20 cellular contexts compared by ENCODE assay signal in the genomic region with DNA sequence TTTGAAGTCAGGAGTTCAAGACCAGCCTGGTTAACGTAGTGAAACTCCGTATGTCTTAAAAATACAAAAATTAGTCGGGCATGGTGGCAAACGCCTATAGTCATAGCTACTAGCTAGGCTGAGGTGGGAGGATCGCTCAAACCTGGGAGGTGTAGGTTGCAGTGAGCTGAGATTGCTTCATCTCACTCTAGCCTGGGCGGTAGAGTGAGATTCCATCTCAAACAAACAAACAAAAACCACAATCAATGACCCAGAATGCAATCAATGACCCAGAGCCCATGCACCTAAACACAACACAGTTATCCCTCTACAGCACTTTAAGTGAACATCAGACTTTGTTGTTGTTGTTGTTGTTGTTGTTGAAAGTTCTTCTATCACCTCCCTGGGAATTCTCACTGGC.
"Had no signal": no experiment of that assay in that cellular context is flagged by ENCODE, and none has a peak within 500 bp of the region (broad histone marks: within the 10 kb centered on the region; RNA-seq: fewer than 3 reads in every experiment).

No MANE protein-coding gene starts in this region.

- H3K4me3 Mint-ChIP-seq: activated CD4-positive, alpha-beta memory T cell treated with anti-CD3 and anti-CD28 coated beads, Interleukin-2, amount 10 ng/mL, durations not matched to agents 7 days and 5 days; activated naive CD4-positive, alpha-beta T cell treated with anti-CD3 and anti-CD28 coated beads for 36 hours; activated T-cell treated with anti-CD3 and anti-CD28 coated beads, Interleukin-2, amount 50 U/mL, for 24 hours; brain; stimulated activated naive CD8-positive, alpha-beta T cell treated with anti-CD3 and anti-CD28 coated beads, Interleukin-15, amount 100 ng/mL, for 72 hours; WTC11 had no signal

- H3K9me3 ChIP-seq: colonic mucosa, gastrocnemius medialis, heart left ventricle, left ventricle myocardium inferior, suprapubic skin, transverse colon, vagina had no signal

- H3K9me3 Mint-ChIP-seq: activated CD4-positive, alpha-beta memory T cell treated with anti-CD3 and anti-CD28 coated beads, Interleukin-2, amount 10 ng/mL, durations not matched to agents 7 days and 5 days; activated naive CD4-positive, alpha-beta T cell treated with anti-CD3 and anti-CD28 coated beads for 36 hours; activated T-cell treated with anti-CD3 and anti-CD28 coated beads, Interleukin-2, amount 50 U/mL, for 24 hours; stimulated activated naive CD8-positive, alpha-beta T cell treated with anti-CD3 and anti-CD28 coated beads, Interleukin-15, amount 100 ng/mL, for 72 hours had no signal

- DNase-seq: activated CD4-positive, alpha-beta memory T cell treated with anti-CD3 and anti-CD28 coated beads, Interleukin-2, amount 10 ng/mL, durations not matched to agents 7 days and 5 days; activated CD4-positive, alpha-beta T cell treated with anti-CD3 and anti-CD28 coated beads for 4 hours; activated naive CD4-positive, alpha-beta T cell treated with anti-CD3 and anti-CD28 coated beads for 36 hours; activated T-cell treated with anti-CD3 and anti-CD28 coated beads, Interleukin-2, amount 50 U/mL, for 24 hours; central memory CD4-positive, alpha-beta T cell; colonic mucosa; gastrocnemius medialis; heart left ventricle; kidney; left ventricle myocardium inferior; occipital lobe; right cardiac atrium; stimulated activated naive CD8-positive, alpha-beta T cell treated with anti-CD3 and anti-CD28 coated beads, Interleukin-15, amount 100 ng/mL, for 72 hours; transverse colon had no signal

- H3K4me3 ChIP-seq: colonic mucosa, gastrocnemius medialis, heart left ventricle, left ventricle myocardium inferior, skin epidermis, suprapubic skin, transverse colon, vagina had no signal

- H3K27me3 ChIP-seq: colonic mucosa, gastrocnemius medialis, suprapubic skin, transverse colon, vagina had no signal

- H3K27ac ChIP-seq: colonic mucosa, gastrocnemius medialis, heart left ventricle, left ventricle myocardium inferior, skin epidermis, suprapubic skin, vagina had no signal

- H3K27me3 Mint-ChIP-seq: activated T-cell treated with anti-CD3 and anti-CD28 coated beads, Interleukin-2, amount 50 U/mL, for 24 hours had no signal

- FAIRE-seq: kidney had no signal

- H3K4me1 Mint-ChIP-seq: brain; stimulated activated naive CD8-positive, alpha-beta T cell treated with anti-CD3 and anti-CD28 coated beads, Interleukin-15, amount 100 ng/mL, for 72 hours had no signal

- H3K36me3 ChIP-seq: colonic mucosa, gastrocnemius medialis, heart left ventricle, left ventricle myocardium inferior, suprapubic skin, transverse colon, vagina had no signal

- ATAC-seq: gastrocnemius medialis; heart left ventricle; right cardiac atrium; stimulated activated naive CD8-positive, alpha-beta T cell treated with anti-CD3 and anti-CD28 coated beads, Interleukin-15, amount 100 ng/mL, for 72 hours; WTC11 had no signal

- H3K36me3 Mint-ChIP-seq: brain, WTC11 had no signal

- H3K4me1 ChIP-seq: gastrocnemius medialis, heart left ventricle, left ventricle myocardium inferior had no signal

- H3K27ac Mint-ChIP-seq: activated CD4-positive, alpha-beta memory T cell treated with anti-CD3 and anti-CD28 coated beads, Interleukin-2, amount 10 ng/mL, durations not matched to agents 7 days and 5 days; activated naive CD4-positive, alpha-beta T cell treated with anti-CD3 and anti-CD28 coated beads for 36 hours; activated T-cell treated with anti-CD3 and anti-CD28 coated beads, Interleukin-2, amount 50 U/mL, for 24 hours; brain; progenitor cell of endocrine pancreas; WTC11 had no signal
